ENCODE assay signal across 8 cellular contexts in genomic region chr17:76726766-76727718, GRCh38. TPM values are rescaled to one million over a fixed set of nuclear protein-coding genes. Genes with fewer than 3 reads are reported as not detected.
DNase-seq lines count a peak whose midpoint lies in the region; ATAC-seq and TF ChIP-seq lines count a peak whose summit lies in the region.

TSS of gene METTL23 (plus strand) at chr17:76726839. CDS start at chr17:76729711, 2,872 bp downstream.

- intact Hi-C loops in OCI-LY7 (cut with micrococcal nuclease; ENCODE audit: unreplicated experiment) (loop anchor here (1.0 to 5.0 kb wide), 5 partner anchors 10 to 460 kb away; partner anchors contain the start of genes SRSF2 and UBALD2), testis (cut with DNase I; ENCODE audit: low total_unique reads) (no loop called here)
- intact Hi-C loops in activated T-helper 1 cell treated with anti-CD3 and anti-CD28 coated beads, Interleukin-12 subunit alpha, Interleukin-12 subunit beta, Interleukin-2, Interleukin-4 antibody, amounts not matched to agents 30 ng/mL and 10 ng/mL and 1 ng/mL, durations not matched to agents 14 hours and 24 hours and 36 hours (cut with micrococcal nuclease), result loop anchor here (1.0 to 5.0 kb wide), 8 partner anchors 10 to 1405 kb away; partner anchors contain the start of genes ACOX1, SEC14L1, SRSF2 and TEN1

- peak; percentile 50 to 54 for ATAC-seq in CD4-positive, CD25-positive, alpha-beta regulatory T cell (ENCODE audit: low read depth in 2 of 2)
- peak; percentile 38 for ATAC-seq in GM19324 (IDR thresholded peaks at IDR 0.05; ENCODE audit: low FRiP score, unreplicated experiment)
- ATAC-seq in HG03457 (IDR thresholded peaks at IDR 0.05; ENCODE audit: unreplicated experiment), result peak; percentile 39

- TSS peak; percentile 84 for BruUV-seq in OCI-LY7 (replicated peaks; lab: Mats Ljungman, UMichigan)

- H3K4me2 ChIP-seq in OCI-LY7 (ENCODE audit: low read length), result peak within 1 kb of the TSS; percentile 97

- H3K27ac ChIP-seq in CD4-positive, CD25-positive, alpha-beta regulatory T cell (ENCODE audit: insufficient read depth, low read length, poor library complexity, severe bottlenecking), result peak within 1 kb of the TSS; percentile 99
- H3K27ac ChIP-seq in OCI-LY7 (ENCODE audit: low read depth, low read length, poor library complexity, severe bottlenecking) (peak within 1 kb of the TSS; percentile 91), testis (peak within 1 kb of the TSS; percentile 98 to 99)

- peak within 1 kb of the TSS; percentile 98 to 100 (median 99) for H3K4me3 Mint-ChIP-seq in CD4-positive, CD25-positive, alpha-beta regulatory T cell
- peak within 1 kb of the TSS; percentile 95 for H3K4me3 Mint-ChIP-seq in activated T-helper 1 cell treated with anti-CD3 and anti-CD28 coated beads, Interleukin-12 subunit alpha, Interleukin-12 subunit beta, Interleukin-2, Interleukin-4 antibody, amounts not matched to agents 30 ng/mL and 10 ng/mL and 1 ng/mL, durations not matched to agents 14 hours and 24 hours and 36 hours
- peak within 1 kb of the TSS; percentile 99 for H3K4me3 Mint-ChIP-seq in neural crest cell

- H3K27me3 Mint-ChIP-seq in CD4-positive, CD25-positive, alpha-beta regulatory T cell, result no peaks in the 10 kb centered on the region
- no peaks in the 10 kb centered on the region for H3K27me3 Mint-ChIP-seq in activated T-helper 1 cell treated with anti-CD3 and anti-CD28 coated beads, Interleukin-12 subunit alpha, Interleukin-12 subunit beta, Interleukin-2, Interleukin-4 antibody, amounts not matched to agents 30 ng/mL and 10 ng/mL and 1 ng/mL, durations not matched to agents 14 hours and 24 hours and 36 hours (ENCODE audit: insufficient read depth)
- no peaks in the 10 kb centered on the region for H3K27me3 Mint-ChIP-seq in neural crest cell (ENCODE audit: low read depth)

- DNase-seq in CD4-positive, CD25-positive, alpha-beta regulatory T cell, result peak; percentile 86 to 93 (median 93)
- peak; percentile 96 for DNase-seq in OCI-LY7 (ENCODE audit: low spot score)
- DNase-seq in activated T-helper 1 cell treated with anti-CD3 and anti-CD28 coated beads, Interleukin-12 subunit alpha, Interleukin-12 subunit beta, Interleukin-2, Interleukin-4 antibody, amounts not matched to agents 30 ng/mL and 10 ng/mL and 1 ng/mL, durations not matched to agents 14 hours and 24 hours and 36 hours (ENCODE audit: low spot score), result peak; percentile 75
- DNase-seq in fibroblast of peridontal ligament (ENCODE audit: extremely low read depth), result peak; percentile 72
- peak; percentile 61 for DNase-seq in neural crest cell (ENCODE audit: low read depth, low spot score)
- DNase-seq in testis, result peak; percentile 83

- H3K9me3 ChIP-seq in CD4-positive, CD25-positive, alpha-beta regulatory T cell (ENCODE audit: control insufficient read depth in 2 of 2, low read length in 2 of 2), result no peaks in the 10 kb centered on the region
- H3K9me3 ChIP-seq in OCI-LY7 (ENCODE audit: low read length), result no peaks in the 10 kb centered on the region
- no peaks in the 10 kb centered on the region for H3K9me3 ChIP-seq in testis

- H3K4me1 Mint-ChIP-seq in CD4-positive, CD25-positive, alpha-beta regulatory T cell, result peaks cover 17 to 81% (median 47%) of the 10 kb centered on the region in 4 donors
- H3K4me1 Mint-ChIP-seq in activated T-helper 1 cell treated with anti-CD3 and anti-CD28 coated beads, Interleukin-12 subunit alpha, Interleukin-12 subunit beta, Interleukin-2, Interleukin-4 antibody, amounts not matched to agents 30 ng/mL and 10 ng/mL and 1 ng/mL, durations not matched to agents 14 hours and 24 hours and 36 hours (ENCODE audit: low read depth), result peaks cover 41% of the 10 kb centered on the region
- peaks cover 37% of the 10 kb centered on the region for H3K4me1 Mint-ChIP-seq in neural crest cell

- H3K36me3 ChIP-seq in CD4-positive, CD25-positive, alpha-beta regulatory T cell (ENCODE audit: control insufficient read depth, insufficient read depth, low read length), result peaks cover 32% of the 10 kb centered on the region
- H3K36me3 ChIP-seq in OCI-LY7 (ENCODE audit: insufficient read depth, low read length) (peaks cover 63% of the 10 kb centered on the region), testis (ENCODE audit: low read depth, missing control alignments) (no peaks in the 10 kb centered on the region)

- TF ChIP-seq POLR2A in testis (IDR thresholded peaks at IDR 0.05), result no peak

- peaks cover 79% of the 10 kb centered on the region for H3K79me2 ChIP-seq in OCI-LY7 (ENCODE audit: insufficient read depth, low read depth, low read length)

- POLR2A ChIA-PET in OCI-LY7 (lab: Charles Lee), result interaction anchor here (0.6 to 2.9 kb wide), 14 partner anchors 8 to 1339 kb away, joined by 3 to 12 read pairs (median 4); partner anchors contain the start of genes MFSD11 and SRSF2

- peaks cover 60% of the 10 kb centered on the region for H3K4me1 ChIP-seq in CD4-positive, CD25-positive, alpha-beta regulatory T cell (ENCODE audit: control insufficient read depth, insufficient read depth, low read length, poor library complexity, severe bottlenecking)
- H3K4me1 ChIP-seq in OCI-LY7 (ENCODE audit: insufficient read depth, low read length, poor library complexity, severe bottlenecking), result peaks cover 46% of the 10 kb centered on the region
- peaks cover 13% of the 10 kb centered on the region for H3K4me1 ChIP-seq in testis

- WGBS in testis, 2 donors, result 1% methylated on average over 23 to 72 of the region's 72 CpGs

- H4K20me1 ChIP-seq in OCI-LY7 (ENCODE audit: insufficient read depth, low read length), result peaks cover 4% of the 10 kb centered on the region; the same call in 1 of the 2 replicates

- peaks cover 0 to 4% (median 0%) of the 10 kb centered on the region in 7 donors for H3K9me3 Mint-ChIP-seq in CD4-positive, CD25-positive, alpha-beta regulatory T cell
- H3K9me3 Mint-ChIP-seq in activated T-helper 1 cell treated with anti-CD3 and anti-CD28 coated beads, Interleukin-12 subunit alpha, Interleukin-12 subunit beta, Interleukin-2, Interleukin-4 antibody, amounts not matched to agents 30 ng/mL and 10 ng/mL and 1 ng/mL, durations not matched to agents 14 hours and 24 hours and 36 hours, result no peaks in the 10 kb centered on the region
- no peaks in the 10 kb centered on the region for H3K9me3 Mint-ChIP-seq in neural crest cell

- peak; percentile 93 for TF ChIP-seq CTCF in OCI-LY7 (conservative IDR thresholded peaks at IDR 0.05; ENCODE audit: low read length)
- peak; percentile 74 for TF ChIP-seq CTCF in neural crest cell (conservative IDR thresholded peaks at IDR 0.05)
- peak; percentile 69 to 80 (median 71) for TF ChIP-seq CTCF in testis (IDR thresholded peaks at IDR 0.05)

- no peaks in the 10 kb centered on the region for H3K9me2 ChIP-seq in OCI-LY7 (ENCODE audit: insufficient read depth, low read length)

- H3K36me3 Mint-ChIP-seq in CD4-positive, CD25-positive, alpha-beta regulatory T cell, result peaks cover 25% of the 10 kb centered on the region
- H3K36me3 Mint-ChIP-seq in activated T-helper 1 cell treated with anti-CD3 and anti-CD28 coated beads, Interleukin-12 subunit alpha, Interleukin-12 subunit beta, Interleukin-2, Interleukin-4 antibody, amounts not matched to agents 30 ng/mL and 10 ng/mL and 1 ng/mL, durations not matched to agents 14 hours and 24 hours and 36 hours (ENCODE audit: low read depth), result peaks cover 35% of the 10 kb centered on the region
- peaks cover 9% of the 10 kb centered on the region for H3K36me3 Mint-ChIP-seq in neural crest cell (ENCODE audit: low read depth)

- H3K4me3 ChIP-seq in CD4-positive, CD25-positive, alpha-beta regulatory T cell (ENCODE audit: low read depth, low read length), result peak within 1 kb of the TSS; percentile 89
- H3K4me3 ChIP-seq in OCI-LY7 (ENCODE audit: low read depth, low read length, poor library complexity, severe bottlenecking), result peak within 1 kb of the TSS; percentile 78
- H3K4me3 ChIP-seq in testis, result peak within 1 kb of the TSS; percentile 87 to 99

- H2AFZ ChIP-seq in OCI-LY7 (ENCODE audit: low read length), result peak within 1 kb of the TSS; percentile 25; the same call in 1 of the 2 replicates

- H3K27me3 ChIP-seq in CD4-positive, CD25-positive, alpha-beta regulatory T cell (ENCODE audit: control insufficient read depth, insufficient read depth, low read length), result no peaks in the 10 kb centered on the region
- H3K27me3 ChIP-seq in testis, result no peaks in the 10 kb centered on the region

- H3K27ac Mint-ChIP-seq in CD4-positive, CD25-positive, alpha-beta regulatory T cell, result peak within 1 kb of the TSS; percentile 98 to 99 (median 99)
- peak within 1 kb of the TSS; percentile 96 for H3K27ac Mint-ChIP-seq in activated T-helper 1 cell treated with anti-CD3 and anti-CD28 coated beads, Interleukin-12 subunit alpha, Interleukin-12 subunit beta, Interleukin-2, Interleukin-4 antibody, amounts not matched to agents 30 ng/mL and 10 ng/mL and 1 ng/mL, durations not matched to agents 14 hours and 24 hours and 36 hours
- H3K27ac Mint-ChIP-seq in neural crest cell (ENCODE audit: unreplicated experiment), result peak within 1 kb of the TSS; percentile 98

- CTCF ChIA-PET in OCI-LY7 (lab: Charles Lee; ENCODE audit: unreplicated experiment), result interaction anchor here (0.9 to 1.4 kb wide), 2 partner anchors 11 to 170 kb away, joined by 3 to 4 read pairs; partner anchors contain the start of gene MFSD11

RNA-seq across cellular contexts. Expression of gene METTL23, which starts in this region (rescaled TPM):
- total RNA-seq in CD4-positive, CD25-positive, alpha-beta regulatory T cell, result 44.1 TPM
- 100 to 1,000 TPM; 130 to 175 (median 162) TPM for polyA plus RNA-seq in CD4-positive, CD25-positive, alpha-beta regulatory T cell
- total RNA-seq in OCI-LY7 (2014; rRNA removed; shearing (Covaris generic)), result 91.8 and 93.7 TPM in 2 replicates
- total RNA-seq in OCI-LY7 (2022), result 82.7 and 102 TPM in 2 replicates
- 35.5 and 38.2 TPM in 2 replicates for total RNA-seq in activated T-helper 1 cell treated with anti-CD3 and anti-CD28 coated beads, Interleukin-12 subunit alpha, Interleukin-12 subunit beta, Interleukin-2, Interleukin-4 antibody, amounts not matched to agents 30 ng/mL and 10 ng/mL and 1 ng/mL, durations not matched to agents 14 hours and 24 hours and 36 hours
- 28.7 and 32.3 TPM in 2 replicates for total RNA-seq in neural crest cell
- 10 to 100 TPM; 37.5 to 45.3 TPM for total RNA-seq in testis
- 122 TPM for polyA plus RNA-seq in testis (ENCODE audit: insufficient read depth, low read depth, low replicate concordance)

Comparison
In these comparisons a context has a peak if more than half of its experiments do, and no peak if none do; other contexts are left out.
1. Peak in every context shown above with its lines: DNase-seq, ATAC-seq, H3K4me3 ChIP-seq and H3K27ac ChIP-seq.